Comparison of ENCODE assay signal across 12 cellular contexts in genomic region chr12:118480235-118480634, GRCh38.
"Had no signal": no experiment of that assay in that cellular context is flagged by ENCODE, and none has a peak within 500 bp of the region (broad histone marks: within the 10 kb centered on the region; RNA-seq: fewer than 3 reads in every experiment).

No MANE protein-coding gene starts in this region.

- DNase-seq: dorsolateral prefrontal cortex; effector CD4-positive, alpha-beta T cell; left colon; mucosa of descending colon; naive B cell; stimulated activated CD4-positive, alpha-beta T cell treated with anti-CD3 and anti-CD28 coated beads, Interleukin-2, amount 100 ng/mL, for 24 hours; stimulated activated CD4-positive, alpha-beta T cell treated with anti-CD3 and anti-CD28 coated beads, Interleukin-4, amount 100 ng/mL, for 24 hours; stimulated activated naive CD4-positive, alpha-beta T cell treated with Interleukin-2 at 50 U/mL for 16 hours; stomach; thyroid gland had no signal

- ATAC-seq: left colon; mucosa of descending colon; sciatic nerve; stimulated activated effector memory CD8-positive, alpha-beta T cell treated with anti-CD3 and anti-CD28 coated beads, Interleukin-12 subunit alpha, Interleukin-12 subunit beta, amount 100 ng/mL, for 72 hours had no signal
